Comparison of ENCODE assay signal across 1 cellular context in genomic region chr16:66508261-66508913, GRCh38.
TF ChIP-seq lines count a peak whose summit lies in the region.

No MANE protein-coding gene starts in this region.

TF ChIP-seq in IMR-90, 13 proteins besides CTCF, POLR2A, EP300 and RAD21 (continued from another document):
- TF ChIP-seq RFX5 (IDR thresholded peaks at IDR 0.05; ENCODE audit: low read depth, low read length), result no peak
- no peak for TF ChIP-seq RCOR1 (IDR thresholded peaks at IDR 0.05; ENCODE audit: insufficient replicate concordance, low read length)
- TF ChIP-seq BHLHE40 (IDR thresholded peaks at IDR 0.05; ENCODE audit: low read depth, low read length), result no peak
- TF ChIP-seq USF2 (IDR thresholded peaks at IDR 0.05; ENCODE audit: low read depth, low read length), result no peak
- TF ChIP-seq CHD1 (IDR thresholded peaks at IDR 0.05; ENCODE audit: low read depth, low read length), result no peak
- no peak for TF ChIP-seq SMC3 (IDR thresholded peaks at IDR 0.05; ENCODE audit: low read depth, low read length)
- no peak for TF ChIP-seq MAFK (IDR thresholded peaks at IDR 0.05; ENCODE audit: low read depth, low read length)
